In genomic region chr14:76273346-76273745, GRCh38 we compare ENCODE assay signal across 17 cellular contexts.
DNase-seq lines count a peak whose midpoint lies in the region; ATAC-seq, FAIRE-seq and TF ChIP-seq lines count a peak whose summit lies in the region.
"Had no signal": no experiment of that assay in that cellular context is flagged by ENCODE, and none has a peak within 500 bp of the region (broad histone marks: within the 10 kb centered on the region; RNA-seq: fewer than 3 reads in every experiment).

No MANE protein-coding gene starts in this region.

- no peak for TF ChIP-seq POLR2A in HepG2 (IDR thresholded peaks at IDR 0.05; ENCODE audit: insufficient read depth in 1 of 2, low read depth in 2 of 2, low read length in 2 of 2)
- no peak for TF ChIP-seq POLR2A in right lobe of liver (IDR thresholded peaks at IDR 0.05)
- no peak for TF ChIP-seq POLR2A in K562 (conservative IDR thresholded peaks at IDR 0.05)
- no peak for TF ChIP-seq POLR2A in sigmoid colon (IDR thresholded peaks at IDR 0.05)

- H3K27ac ChIP-seq in HepG2 (ENCODE audit: extremely low read length, insufficient read depth, low read length): no peak overlapping the region
- no peak overlapping the region for H3K27ac ChIP-seq in right lobe of liver
- no peak overlapping the region for H3K27ac ChIP-seq in K562 (ENCODE audit: extremely low read depth, low read depth, low read length)
- H3K27ac ChIP-seq in sigmoid colon: no peak overlapping the region
- H3K27ac ChIP-seq: KMS-11 had no signal

- BruUV-seq in HepG2 (replicated peaks; lab: Mats Ljungman, UMichigan) (no TSS peak), K562 (replicated peaks; lab: Mats Ljungman, UMichigan) (no TSS peak)

- WGBS in HepG2 (ENCODE audit: low lambda C conversion rate): 93% methylated on average over 2 of the region's 2 CpGs
- WGBS in right lobe of liver (ENCODE audit: insufficient coverage, low coverage, low lambda C conversion rate, missing lambda C conversion rate): 78% methylated on average over 1 of the region's 2 CpGs
- 71% methylated on average over 2 of the region's 2 CpGs for WGBS in K562 (ENCODE audit: insufficient coverage, low coverage, missing lambda C conversion rate)
- WGBS in sigmoid colon, 2 donors: 72 to 74% methylated on average over 2 of the region's 2 CpGs

- no peaks in the 10 kb centered on the region for H3K9me3 Mint-ChIP-seq in activated T-helper 2 cell treated with anti-CD3 and anti-CD28 coated beads, Interferon-gamma antibody, Interleukin-2, Interleukin-4, amounts not matched to agents 10 μg/mL and 5 μg/mL and 100 μg/mL, durations not matched to agents 14 hours and 24 hours and 36 hours
- H3K9me3 Mint-ChIP-seq in activated CD8-positive, alpha-beta T cell treated with anti-CD3 and anti-CD28 coated beads, Interleukin-2, amount 10 ng/mL, durations not matched to agents 7 days and 5 days (ENCODE audit: insufficient read depth): no peaks in the 10 kb centered on the region
- H3K9me3 Mint-ChIP-seq: CD4-positive, alpha-beta T cell; IgD-negative memory B cell had no signal

- FAIRE-seq in HepG2 (lab: Jason Lieb, UNC) (no peak), K562 (lab: Jason Lieb, UNC) (no peak)
- FAIRE-seq: GM19239 had no signal

- H3K4me3 Mint-ChIP-seq in activated T-helper 2 cell treated with anti-CD3 and anti-CD28 coated beads, Interferon-gamma antibody, Interleukin-2, Interleukin-4, amounts not matched to agents 10 μg/mL and 5 μg/mL and 100 μg/mL, durations not matched to agents 14 hours and 24 hours and 36 hours (ENCODE audit: low read depth): no peak overlapping the region
- no peak overlapping the region for H3K4me3 Mint-ChIP-seq in activated CD8-positive, alpha-beta T cell treated with anti-CD3 and anti-CD28 coated beads, Interleukin-2, amount 10 ng/mL, durations not matched to agents 7 days and 5 days
- H3K4me3 Mint-ChIP-seq: B cell; CD4-positive, alpha-beta T cell; IgD-negative memory B cell had no signal

- H3K9me3 ChIP-seq in HepG2 (ENCODE audit: low read length) (no peaks in the 10 kb centered on the region), right lobe of liver (no peaks in the 10 kb centered on the region), K562 (replicated peaks; ENCODE audit: control insufficient read depth, insufficient read depth, low read depth, low read length) (no peaks in the 10 kb centered on the region), sigmoid colon (no peaks in the 10 kb centered on the region)

- TF ChIP-seq RAD21 in HepG2 (CRISPR knock-in tag; IDR thresholded peaks at IDR 0.05) (no peak), K562 (CRISPR knock-in tag; conservative IDR thresholded peaks at IDR 0.05 in 1 of 2, IDR thresholded peaks at IDR 0.05 in 1 of 2) (no peak)

- no peaks in the 10 kb centered on the region for H3K4me1 ChIP-seq in HepG2 (ENCODE audit: insufficient read depth, low read length)
- peaks cover 0 to under 1% (median 0%) of the 10 kb centered on the region in 4 donors for H3K4me1 ChIP-seq in right lobe of liver
- peaks cover 0 to 8% of the 10 kb centered on the region in 2 experiments; a peak in 2 of 5 replicates for H3K4me1 ChIP-seq in K562 (replicated peaks in 1 of 2; ENCODE audit: control insufficient read depth in 2 of 2, insufficient read depth in 2 of 2, low read length in 2 of 2)
- peaks cover 0 to 2% (median 0%) of the 10 kb centered on the region in 4 donors for H3K4me1 ChIP-seq in sigmoid colon

- TF ChIP-seq CTCF in HepG2 (CRISPR knock-in tag; IDR thresholded peaks at IDR 0.05) (no peak), right lobe of liver (IDR thresholded peaks at IDR 0.05) (no peak), K562 (IDR thresholded peaks at IDR 0.05 in 2 of 3, conservative IDR thresholded peaks at IDR 0.05 in 1 of 3; ENCODE audit: insufficient read depth in 2 of 3, low read depth in 1 of 3, low read length in 3 of 3) (no peak), sigmoid colon (IDR thresholded peaks at IDR 0.05) (no peak)

- no peaks in the 10 kb centered on the region for H3K4me1 Mint-ChIP-seq in activated T-helper 2 cell treated with anti-CD3 and anti-CD28 coated beads, Interferon-gamma antibody, Interleukin-2, Interleukin-4, amounts not matched to agents 10 μg/mL and 5 μg/mL and 100 μg/mL, durations not matched to agents 14 hours and 24 hours and 36 hours (ENCODE audit: low read depth)
- no peaks in the 10 kb centered on the region for H3K4me1 Mint-ChIP-seq in activated CD8-positive, alpha-beta T cell treated with anti-CD3 and anti-CD28 coated beads, Interleukin-2, amount 10 ng/mL, durations not matched to agents 7 days and 5 days (ENCODE audit: low read depth)
- H3K4me1 Mint-ChIP-seq: B cell, IgD-negative memory B cell had no signal

- H3K27me3 ChIP-seq in HepG2 (ENCODE audit: control insufficient read depth in 1 of 2, insufficient read depth in 2 of 2, low read length in 2 of 2): no peaks in the 10 kb centered on the region
- no peaks in the 10 kb centered on the region for H3K27me3 ChIP-seq in right lobe of liver
- H3K27me3 ChIP-seq in K562 (ENCODE audit: control insufficient read depth in 2 of 2, insufficient read depth in 2 of 2, low read length in 2 of 2): no peaks in the 10 kb centered on the region
- no peaks in the 10 kb centered on the region for H3K27me3 ChIP-seq in sigmoid colon

- in situ Hi-C loops in HepG2 (cut with HindIII; ENCODE audit: extremely low pct_ligation_motif_present, low pct_unique_long_range_greater_than_20kb): no loop called here
- in situ Hi-C loops in K562 (cut with MboI): no loop called here

- H3K36me3 ChIP-seq in HepG2 (replicated peaks in 1 of 2; ENCODE audit: control insufficient read depth in 1 of 2, insufficient read depth in 2 of 2, low read length in 2 of 2): no peaks in the 10 kb centered on the region
- H3K36me3 ChIP-seq in right lobe of liver: no peaks in the 10 kb centered on the region
- H3K36me3 ChIP-seq in K562 (ENCODE audit: control insufficient read depth, insufficient read depth, low read length): peaks cover 39% of the 10 kb centered on the region; the same call in 2 of the 3 replicates
- no peaks in the 10 kb centered on the region for H3K36me3 ChIP-seq in sigmoid colon

- no peaks in the 10 kb centered on the region for H3K9me1 ChIP-seq in K562 (ENCODE audit: control insufficient read depth, insufficient read depth, low read length)

- H3K27ac Mint-ChIP-seq in activated T-helper 2 cell treated with anti-CD3 and anti-CD28 coated beads, Interferon-gamma antibody, Interleukin-2, Interleukin-4, amounts not matched to agents 10 μg/mL and 5 μg/mL and 100 μg/mL, durations not matched to agents 14 hours and 24 hours and 36 hours: no peak overlapping the region
- no peak overlapping the region for H3K27ac Mint-ChIP-seq in activated CD8-positive, alpha-beta T cell treated with anti-CD3 and anti-CD28 coated beads, Interleukin-2, amount 10 ng/mL, durations not matched to agents 7 days and 5 days
- H3K27ac Mint-ChIP-seq: B cell; CD4-positive, alpha-beta T cell; IgD-negative memory B cell had no signal

- H4K20me1 ChIP-seq in HepG2 (ENCODE audit: insufficient read depth, low read length) (no peaks in the 10 kb centered on the region), K562 (replicated peaks; ENCODE audit: control insufficient read depth, insufficient read depth, low read length) (0 out of 2 replicates have a peak, but pooled peaks cover 3% of the 10 kb centered on the region)

- no peak for ATAC-seq in HepG2
- no peak for ATAC-seq in right lobe of liver
- ATAC-seq in K562: no peak
- ATAC-seq in activated CD8-positive, alpha-beta T cell treated with anti-CD3 and anti-CD28 coated beads, Interleukin-2, amount 10 ng/mL, durations not matched to agents 7 days and 5 days: no peak

- H3K79me2 ChIP-seq in HepG2 (ENCODE audit: insufficient read depth, low read length): no peaks in the 10 kb centered on the region
- H3K79me2 ChIP-seq in K562 (ENCODE audit: control insufficient read depth, insufficient read depth, low read length): peaks cover 47% of the 10 kb centered on the region; the same call in 2 of the 3 replicates

- no peak for DNase-seq in HepG2 (ENCODE audit: low spot score)
- no peak for DNase-seq in right lobe of liver
- no peak for DNase-seq in K562 (ENCODE audit: extremely low read depth in 1 of 4, low spot score in 3 of 4)
- DNase-seq in sigmoid colon: peak; percentile 0
- no peak for DNase-seq in NCI-H2196 treated with DMSO at 0.1 percent for 48 hours (lab: John Stamatoyannopoulos, UW; ENCODE audit: unreplicated experiment)
- DNase-seq in activated T-helper 2 cell treated with anti-CD3 and anti-CD28 coated beads, Interferon-gamma antibody, Interleukin-2, Interleukin-4, amounts not matched to agents 10 μg/mL and 5 μg/mL and 100 μg/mL, durations not matched to agents 14 hours and 24 hours and 36 hours (ENCODE audit: low spot score): no peak
- no peak for DNase-seq in activated CD8-positive, alpha-beta T cell treated with anti-CD3 and anti-CD28 coated beads, Interleukin-2, amount 10 ng/mL, durations not matched to agents 7 days and 5 days
- DNase-seq: C1 segment of cervical spinal cord; Calu3; CD4-positive, alpha-beta T cell; DMS 273 treated with DMSO at 0.1 percent for 48 hours; GOT3; HCEC 1CT had no signal

- CTCF ChIA-PET in HepG2 (lab: Yijun Ruan, JAX; ENCODE audit: low intra/inter-chr PET ratio, low total read pairs) (no interaction called here), K562 (lab: Yijun Ruan, JAX; ENCODE audit: low intra/inter-chr PET ratio) (no interaction called here)
- CTCF ChIA-PET in activated CD8-positive, alpha-beta T cell treated with anti-CD3 and anti-CD28 coated beads, Interleukin-2, amount 10 ng/mL, durations not matched to agents 7 days and 5 days (lab: Charles Lee): no interaction called here

- no peak overlapping the region for H3K4me2 ChIP-seq in HepG2 (ENCODE audit: low read depth, low read length)
- H3K4me2 ChIP-seq in K562 (ENCODE audit: insufficient read depth, low read length): no peak overlapping the region
- H3K4me2 ChIP-seq: KMS-11 had no signal

- no peak overlapping the region for H2AFZ ChIP-seq in HepG2 (ENCODE audit: low read length)
- no peak overlapping the region for H2AFZ ChIP-seq in K562 (ENCODE audit: low read depth, low read length)

- TF ChIP-seq EP300 in HepG2 (IDR thresholded peaks at IDR 0.05; ENCODE audit: low read depth in 2 of 2, low read length in 2 of 2) (no peak), HepG2 (CRISPR knock-in tag; IDR thresholded peaks at IDR 0.05; ENCODE audit: borderline replicate concordance) (no peak), K562 (IDR thresholded peaks at IDR 0.05; ENCODE audit: low read length) (no peak), sigmoid colon (IDR thresholded peaks at IDR 0.05) (no peak)

- intact Hi-C loops in HepG2 (cut with micrococcal nuclease; ENCODE audit: unreplicated experiment): no loop called here
- intact Hi-C loops in right lobe of liver (cut with DNase I): no loop called here
- intact Hi-C loops in K562 (cut with micrococcal nuclease): no loop called here
- intact Hi-C loops in sigmoid colon (cut with DNase I): no loop called here
- intact Hi-C loops in activated T-helper 2 cell treated with anti-CD3 and anti-CD28 coated beads, Interferon-gamma antibody, Interleukin-2, Interleukin-4, amounts not matched to agents 10 μg/mL and 5 μg/mL and 100 μg/mL, durations not matched to agents 14 hours and 24 hours and 36 hours (cut with micrococcal nuclease): no loop called here

- H3K9ac ChIP-seq in HepG2 (ENCODE audit: insufficient read depth, low read depth, low read length): no peak overlapping the region
- H3K9ac ChIP-seq in K562 (ENCODE audit: insufficient read depth in 1 of 2, low read depth in 2 of 2, low read length in 2 of 2): no peak overlapping the region
- H3K9ac ChIP-seq: KMS-11 had no signal

- H3K36me3 Mint-ChIP-seq in activated T-helper 2 cell treated with anti-CD3 and anti-CD28 coated beads, Interferon-gamma antibody, Interleukin-2, Interleukin-4, amounts not matched to agents 10 μg/mL and 5 μg/mL and 100 μg/mL, durations not matched to agents 14 hours and 24 hours and 36 hours (ENCODE audit: low read depth): no peaks in the 10 kb centered on the region
- no peaks in the 10 kb centered on the region for H3K36me3 Mint-ChIP-seq in activated CD8-positive, alpha-beta T cell treated with anti-CD3 and anti-CD28 coated beads, Interleukin-2, amount 10 ng/mL, durations not matched to agents 7 days and 5 days (ENCODE audit: low read depth)
- H3K36me3 Mint-ChIP-seq: IgD-negative memory B cell had no signal

- no peaks in the 10 kb centered on the region for H3K27me3 Mint-ChIP-seq in activated T-helper 2 cell treated with anti-CD3 and anti-CD28 coated beads, Interferon-gamma antibody, Interleukin-2, Interleukin-4, amounts not matched to agents 10 μg/mL and 5 μg/mL and 100 μg/mL, durations not matched to agents 14 hours and 24 hours and 36 hours (ENCODE audit: low read depth)
- no peaks in the 10 kb centered on the region for H3K27me3 Mint-ChIP-seq in activated CD8-positive, alpha-beta T cell treated with anti-CD3 and anti-CD28 coated beads, Interleukin-2, amount 10 ng/mL, durations not matched to agents 7 days and 5 days (ENCODE audit: low read depth)

- POLR2A ChIA-PET in HepG2 (lab: Yijun Ruan, JAX) (no interaction called here), K562 (lab: Yijun Ruan, JAX) (interaction anchor here (0.7 kb wide), 1 partner anchor 14 kb away, joined by 5 read pairs; no protein-coding TSS in a partner anchor)
- POLR2A ChIA-PET in activated CD8-positive, alpha-beta T cell treated with anti-CD3 and anti-CD28 coated beads, Interleukin-2, amount 10 ng/mL, durations not matched to agents 7 days and 5 days (lab: Charles Lee): no interaction called here

- no peak overlapping the region for H3K4me3 ChIP-seq in HepG2 (replicated peaks in 1 of 3; ENCODE audit: insufficient read depth in 1 of 3, low read depth in 2 of 3, low read length in 3 of 3)
- no peak overlapping the region for H3K4me3 ChIP-seq in right lobe of liver
- no peak overlapping the region for H3K4me3 ChIP-seq in K562
- H3K4me3 ChIP-seq in sigmoid colon: no peak overlapping the region

Comparison
In these comparisons a context has a peak if more than half of its experiments do, and no peak if none do; other contexts are left out.
1. Of the 241 proteins assayed by ChIP-seq in both HepG2 and K562: peak only in HepG2: none; only in K562: CBX1 and ZFP36; in both: none; in neither: 238; mixed calls (peak in some experiments, not most) for 1.